In genomic region chr20:61556116-61556515, GRCh38 we compare ENCODE assay signal across 16 cellular contexts.
DNase-seq lines count a peak whose midpoint lies in the region; ATAC-seq and TF ChIP-seq lines count a peak whose summit lies in the region.
"Had no signal": no experiment of that assay in that cellular context is flagged by ENCODE, and none has a peak within 500 bp of the region (broad histone marks: within the 10 kb centered on the region; RNA-seq: fewer than 3 reads in every experiment).

No MANE protein-coding gene starts in this region.

- ATAC-seq in naive thymus-derived CD8-positive, alpha-beta T cell, result no peak
- ATAC-seq in stimulated activated memory B cell treated with anti-CD40 and anti-IgM and Interleukin-4, amounts not matched to agents 10 μg/mL and 1 μg/mL and 100 μg/mL, for 72 hours, result no peak
- no peak for ATAC-seq in gastrocnemius medialis
- ATAC-seq: WTC11 had no signal

- dilution Hi-C loops in mammary epithelial cell (cut with HindIII; ENCODE audit: low sequenced_read_pairs), result no loop called here

- H3K4me3 ChIP-seq in mammary epithelial cell (replicated peaks in 1 of 3; ENCODE audit: insufficient read depth in 1 of 3, low read depth in 2 of 3, low read length in 3 of 3), result no peak overlapping the region
- H3K4me3 ChIP-seq in kidney epithelial cell (ENCODE audit: low read depth, low read length), result no peak overlapping the region
- H3K4me3 ChIP-seq in gastrocnemius medialis, result no peak overlapping the region
- H3K4me3 ChIP-seq: BLaER1, SK-N-MC had no signal

- no peaks in the 10 kb centered on the region for H3K27me3 ChIP-seq in mammary epithelial cell (ENCODE audit: insufficient read depth, low read length)
- H3K27me3 ChIP-seq in kidney epithelial cell (ENCODE audit: control insufficient read depth, insufficient read depth, low read length), result no peaks in the 10 kb centered on the region
- no peaks in the 10 kb centered on the region for H3K27me3 ChIP-seq in gastrocnemius medialis
- H3K27me3 ChIP-seq: BLaER1 had no signal

- peaks cover 0 to 7% (median 0%) of the 10 kb centered on the region in 3 donors for H3K36me3 Mint-ChIP-seq in naive thymus-derived CD8-positive, alpha-beta T cell
- H3K36me3 Mint-ChIP-seq in stimulated activated memory B cell treated with anti-CD40 and anti-IgM and Interleukin-4, amounts not matched to agents 10 μg/mL and 1 μg/mL and 100 μg/mL, for 72 hours, result no peaks in the 10 kb centered on the region
- H3K36me3 Mint-ChIP-seq: activated naive CD8-positive, alpha-beta T cell treated with anti-CD3 and anti-CD28 coated beads, Interleukin-2, amount 10 ng/mL, durations not matched to agents 7 days and 5 days had no signal

- H3K9me3 ChIP-seq in mammary epithelial cell (replicated peaks; ENCODE audit: insufficient read depth, low read length), result no peaks in the 10 kb centered on the region
- H3K9me3 ChIP-seq in gastrocnemius medialis, result no peaks in the 10 kb centered on the region

- H3K27ac ChIP-seq in mammary epithelial cell (ENCODE audit: insufficient read depth, low read depth, low read length), result no peak overlapping the region
- H3K27ac ChIP-seq in gastrocnemius medialis, result no peak overlapping the region
- H3K27ac ChIP-seq: BLaER1, SK-N-MC had no signal

- H3K4me3 Mint-ChIP-seq in naive thymus-derived CD8-positive, alpha-beta T cell, result no peak overlapping the region
- H3K4me3 Mint-ChIP-seq in stimulated activated memory B cell treated with anti-CD40 and anti-IgM and Interleukin-4, amounts not matched to agents 10 μg/mL and 1 μg/mL and 100 μg/mL, for 72 hours, result no peak overlapping the region
- H3K4me3 Mint-ChIP-seq: activated naive CD8-positive, alpha-beta T cell treated with anti-CD3 and anti-CD28 coated beads, Interleukin-2, amount 10 ng/mL, durations not matched to agents 7 days and 5 days; dendritic cell treated with granulocyte-macrophage colony-stimulating factor and Interleukin-4, amounts not matched to agents 40 ng/mL and 50 ng/mL, for 4 days; WTC11 had no signal

- in situ Hi-C loops in ACHN (cut with HindIII; ENCODE audit: low pct_ligation_motif_present, low pct_unique_long_range_greater_than_20kb, low sequenced_read_pairs), result no loop called here
- in situ Hi-C loops in mammary epithelial cell (cut with MboI; ENCODE audit: low sequenced_read_pairs in 2 of 2), result no loop called here
- in situ Hi-C loops in gastrocnemius medialis (cut with MboI; ENCODE audit: low sequenced_read_pairs in 4 of 4), result no loop called here

- no peak overlapping the region for H3K9ac ChIP-seq in mammary epithelial cell (ENCODE audit: insufficient read depth, low read length)
- H3K9ac ChIP-seq: BLaER1 had no signal

- no peak overlapping the region for H2AFZ ChIP-seq in mammary epithelial cell (ENCODE audit: low read depth, low read length)

- TF ChIP-seq CTCF in mammary epithelial cell (conservative IDR thresholded peaks at IDR 0.05 in 1 of 2, IDR thresholded peaks at IDR 0.05 in 1 of 2; ENCODE audit: extremely low read depth in 1 of 2, insufficient read depth in 1 of 2, low read depth in 1 of 2, low read length in 2 of 2), result no peak
- no peak for TF ChIP-seq CTCF in kidney epithelial cell (IDR thresholded peaks at IDR 0.05; ENCODE audit: insufficient read depth, low read length, poor library complexity, severe bottlenecking)
- TF ChIP-seq CTCF in gastrocnemius medialis (IDR thresholded peaks at IDR 0.05 in 4 of 5, conservative IDR thresholded peaks at IDR 0.05 in 1 of 5), result no peak

- peak; percentile 91 for DNase-seq in ACHN
- peak; percentile 96 for DNase-seq in HS-5 (ENCODE audit: low read depth)
- peak; percentile 79 for DNase-seq in mammary epithelial cell
- DNase-seq in kidney epithelial cell (ENCODE audit: low read depth), result peak; percentile 84
- no peak for DNase-seq in naive thymus-derived CD8-positive, alpha-beta T cell
- DNase-seq in 8988T, result no peak
- DNase-seq in gastrocnemius medialis, result no peak
- DNase-seq: activated naive CD8-positive, alpha-beta T cell treated with anti-CD3 and anti-CD28 coated beads, Interleukin-2, amount 10 ng/mL, durations not matched to agents 7 days and 5 days; GF-D8; Karpas-422; NCI-H2029 had no signal

- no peak overlapping the region for H3K27ac Mint-ChIP-seq in naive thymus-derived CD8-positive, alpha-beta T cell
- no peak overlapping the region for H3K27ac Mint-ChIP-seq in stimulated activated memory B cell treated with anti-CD40 and anti-IgM and Interleukin-4, amounts not matched to agents 10 μg/mL and 1 μg/mL and 100 μg/mL, for 72 hours
- H3K27ac Mint-ChIP-seq: activated naive CD8-positive, alpha-beta T cell treated with anti-CD3 and anti-CD28 coated beads, Interleukin-2, amount 10 ng/mL, durations not matched to agents 7 days and 5 days; dendritic cell treated with granulocyte-macrophage colony-stimulating factor and Interleukin-4, amounts not matched to agents 40 ng/mL and 50 ng/mL, for 4 days; WTC11 had no signal

- H3K36me3 ChIP-seq in mammary epithelial cell (ENCODE audit: insufficient read depth, low read length), result no peaks in the 10 kb centered on the region
- no peaks in the 10 kb centered on the region for H3K36me3 ChIP-seq in kidney epithelial cell (ENCODE audit: control insufficient read depth, insufficient read depth, low read length)
- H3K36me3 ChIP-seq in gastrocnemius medialis, result no peaks in the 10 kb centered on the region
- H3K36me3 ChIP-seq: BLaER1 had no signal

- H3K4me1 ChIP-seq in mammary epithelial cell (ENCODE audit: insufficient read depth, low read length), result peaks cover 19% of the 10 kb centered on the region
- no peaks in the 10 kb centered on the region for H3K4me1 ChIP-seq in gastrocnemius medialis
- H3K4me1 ChIP-seq: BLaER1 had no signal

- 6% methylated on average over 2 of the region's 2 CpGs for WGBS in mammary epithelial cell (ENCODE audit: low coverage, missing lambda C conversion rate)

- peaks cover 0 to 19% (median 7%) of the 10 kb centered on the region in 9 donors for H3K9me3 Mint-ChIP-seq in naive thymus-derived CD8-positive, alpha-beta T cell
- peaks cover 5% of the 10 kb centered on the region for H3K9me3 Mint-ChIP-seq in stimulated activated memory B cell treated with anti-CD40 and anti-IgM and Interleukin-4, amounts not matched to agents 10 μg/mL and 1 μg/mL and 100 μg/mL, for 72 hours

- no peak for TF ChIP-seq POLR2A in gastrocnemius medialis (IDR thresholded peaks at IDR 0.05)

- peak overlapping the region; percentile 42 for H3K4me2 ChIP-seq in mammary epithelial cell (ENCODE audit: insufficient read depth, low read depth, low read length)
- H3K4me2 ChIP-seq: BLaER1 had no signal

- no peaks in the 10 kb centered on the region for H4K20me1 ChIP-seq in mammary epithelial cell (ENCODE audit: insufficient read depth, low read length)
- H4K20me1 ChIP-seq: BLaER1 had no signal

- BruUV-seq in mammary epithelial cell (replicated peaks; lab: Mats Ljungman, UMichigan), result no TSS peak

- POLR2A ChIA-PET in naive thymus-derived CD8-positive, alpha-beta T cell (lab: Charles Lee), result no interaction called here

- peaks cover 0 to 7% (median 6%) of the 10 kb centered on the region in 5 donors for H3K27me3 Mint-ChIP-seq in naive thymus-derived CD8-positive, alpha-beta T cell
- H3K27me3 Mint-ChIP-seq in stimulated activated memory B cell treated with anti-CD40 and anti-IgM and Interleukin-4, amounts not matched to agents 10 μg/mL and 1 μg/mL and 100 μg/mL, for 72 hours, result no peaks in the 10 kb centered on the region
- H3K27me3 Mint-ChIP-seq: activated naive CD8-positive, alpha-beta T cell treated with anti-CD3 and anti-CD28 coated beads, Interleukin-2, amount 10 ng/mL, durations not matched to agents 7 days and 5 days; dendritic cell treated with granulocyte-macrophage colony-stimulating factor and Interleukin-4, amounts not matched to agents 40 ng/mL and 50 ng/mL, for 4 days had no signal

- no peaks in the 10 kb centered on the region for H3K79me2 ChIP-seq in mammary epithelial cell (ENCODE audit: insufficient read depth, low read length)

- CTCF ChIA-PET in mammary epithelial cell (lab: Charles Lee; ENCODE audit: low non-redundant PET), result no interaction called here

- intact Hi-C loops in mammary epithelial cell (cut with micrococcal nuclease), result no loop called here
- intact Hi-C loops in gastrocnemius medialis (cut with DNase I; ENCODE audit: low total_unique reads), result no loop called here

- peaks cover 0 to 2% (median 0%) of the 10 kb centered on the region in 4 donors for H3K4me1 Mint-ChIP-seq in naive thymus-derived CD8-positive, alpha-beta T cell
- no peaks in the 10 kb centered on the region for H3K4me1 Mint-ChIP-seq in stimulated activated memory B cell treated with anti-CD40 and anti-IgM and Interleukin-4, amounts not matched to agents 10 μg/mL and 1 μg/mL and 100 μg/mL, for 72 hours
- H3K4me1 Mint-ChIP-seq: activated naive CD8-positive, alpha-beta T cell treated with anti-CD3 and anti-CD28 coated beads, Interleukin-2, amount 10 ng/mL, durations not matched to agents 7 days and 5 days had no signal

Comparison
In these comparisons a context has a peak if more than half of its experiments do, and no peak if none do; other contexts are left out.
1. DNase-seq: peak in ACHN (single experiment), HS-5 (single experiment), mammary epithelial cell (single experiment) and kidney epithelial cell (single experiment); none in naive thymus-derived CD8-positive, alpha-beta T cell (0 of 10), 8988T (single experiment) and gastrocnemius medialis (0 of 2).